In the genomic region with DNA sequence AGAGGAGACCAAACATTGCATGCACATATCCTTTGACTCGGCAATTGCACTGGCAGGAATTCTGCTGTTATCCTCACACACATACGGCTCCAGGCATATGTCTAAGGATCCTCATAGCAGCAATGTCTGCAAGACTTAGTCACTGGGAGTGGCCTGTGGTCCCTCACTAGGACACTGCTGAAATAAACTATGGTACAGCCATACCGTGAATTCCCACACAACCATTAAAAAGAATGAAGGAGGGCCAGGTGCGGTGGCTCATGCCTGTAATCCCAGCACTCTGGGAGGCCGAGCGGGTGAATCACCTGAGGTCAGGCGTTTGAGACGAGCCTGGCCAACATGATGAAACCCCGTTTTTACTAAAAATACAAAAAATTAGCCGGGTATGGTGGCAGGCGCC, we compare ENCODE assay signal across 1 cellular context.
TF ChIP-seq lines count a peak whose summit lies in the region.

No MANE protein-coding gene starts in this region.

TF ChIP-seq in IMR-90, 13 proteins besides CTCF, POLR2A, EP300 and RAD21:
- peak; percentile 14; the same call in 1 of the 2 replicates for TF ChIP-seq MAFK (IDR thresholded peaks at IDR 0.05; ENCODE audit: low read depth, low read length)
- TF ChIP-seq ELK1 (IDR thresholded peaks at IDR 0.05; ENCODE audit: borderline replicate concordance, low read depth, low read length) = no peak
- peak; percentile 4; the same call in 1 of the 2 replicates for TF ChIP-seq CEBPB (IDR thresholded peaks at IDR 0.05; ENCODE audit: low read depth, low read length)
- peak; percentile 72; the same call in 1 of the 2 replicates for TF ChIP-seq BHLHE40 (IDR thresholded peaks at IDR 0.05; ENCODE audit: low read depth, low read length)
- TF ChIP-seq FOS (IDR thresholded peaks at IDR 0.05; ENCODE audit: low read depth, low read length) = 0 out of 2 replicates have a peak, but pooled peaks have one; percentile 17
